2 cellular contexts compared by ENCODE assay signal in genomic region chr12:14332482-14332881, GRCh38.
TF ChIP-seq lines count a peak whose summit lies in the region.

No MANE protein-coding gene starts in this region.

TF ChIP-seq in K562, 482 proteins besides CTCF, POLR2A, EP300 and RAD21:
- TF ChIP-seq MBD2 (IDR thresholded peaks at IDR 0.05; ENCODE audit: borderline replicate concordance, low read depth), result no peak
- TF ChIP-seq ZNF274 (IDR thresholded peaks at IDR 0.05; ENCODE audit: borderline replicate concordance, low read depth, low read length), result peak; percentile 50; the same call in 1 of the 2 replicates

TF ChIP-seq in H1, 55 proteins besides CTCF, POLR2A, EP300 and RAD21:
- TF ChIP-seq ZNF274 (IDR thresholded peaks at IDR 0.05; ENCODE audit: borderline replicate concordance, extremely low read depth, low read length), result peak; percentile 55
- TF ChIP-seq TEAD4 (IDR thresholded peaks at IDR 0.05; ENCODE audit: low read depth, low read length), result no peak
